Comparison of ENCODE assay signal across 8 cellular contexts in the genomic region with DNA sequence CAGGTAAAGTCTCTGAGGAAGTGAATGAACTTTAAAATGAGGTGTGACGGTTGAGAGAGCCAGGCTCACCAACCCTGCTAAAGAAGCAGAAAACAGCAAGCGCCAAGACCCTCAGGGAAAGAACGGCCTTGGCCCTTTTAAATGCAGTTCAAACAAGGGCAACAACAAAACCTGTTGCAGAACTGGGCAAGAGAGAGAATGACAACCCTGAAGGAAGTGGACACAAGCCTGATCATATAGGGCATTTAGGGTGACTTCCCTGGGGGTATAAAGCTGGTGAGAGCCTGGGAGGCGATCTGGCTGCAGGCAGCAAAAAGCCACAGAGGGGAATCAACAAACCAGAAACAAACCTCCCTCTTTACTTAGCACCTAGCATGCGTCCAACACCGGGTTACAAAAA. TPM values are rescaled to one million over a fixed set of nuclear protein-coding genes. Genes with fewer than 3 reads are reported as not detected.
A peak's percentile ranks its signal among the peaks of the same experiment; 100 is the strongest.
DNase-seq lines count a peak whose midpoint lies in the region; ATAC-seq, FAIRE-seq and TF ChIP-seq lines count a peak whose summit lies in the region.

No MANE protein-coding gene starts in this region.

- intact Hi-C loops in CD4-positive, alpha-beta T cell (cut with DNase I, micrococcal nuclease): loop anchor here (1.0 to 10.0 kb wide), 5 partner anchors 720 to 1272 kb away; a partner anchor contains a TSS
- intact Hi-C loops in OCI-LY7 (cut with micrococcal nuclease; ENCODE audit: unreplicated experiment) (loop anchor here (2.0 to 5.0 kb wide), 5 partner anchors 226 to 1920 kb away; no protein-coding TSS in a partner anchor), endothelial cell of umbilical vein (cut with micrococcal nuclease) (loop anchor here (5.0 kb wide), 3 partner anchors 230 to 705 kb away; no protein-coding TSS in a partner anchor), ovary (cut with DNase I) (no loop called here)

- H3K27ac Mint-ChIP-seq in CD4-positive, alpha-beta T cell: peak overlapping the region; percentile 87

- H3K27me3 ChIP-seq in CD4-positive, alpha-beta T cell (ENCODE audit: control insufficient read depth, insufficient read depth, low read length): no peaks in the 10 kb centered on the region
- H3K27me3 ChIP-seq in endothelial cell of umbilical vein (ENCODE audit: control insufficient read depth in 2 of 2, insufficient read depth in 2 of 2, low read length in 2 of 2) (no peaks in the 10 kb centered on the region), ovary (no peaks in the 10 kb centered on the region)

- H3K9me3 ChIP-seq in CD4-positive, alpha-beta T cell (ENCODE audit: control insufficient read depth, low read length): no peaks in the 10 kb centered on the region
- H3K9me3 ChIP-seq in OCI-LY7 (ENCODE audit: low read length) (no peaks in the 10 kb centered on the region), endothelial cell of umbilical vein (replicated peaks; ENCODE audit: control insufficient read depth, insufficient read depth, low read length) (no peaks in the 10 kb centered on the region), ovary (no peaks in the 10 kb centered on the region)

- H3K9me2 ChIP-seq in OCI-LY7 (ENCODE audit: insufficient read depth, low read length): no peaks in the 10 kb centered on the region

- no peak for TF ChIP-seq EP300 in ovary (IDR thresholded peaks at IDR 0.05)

- no peak overlapping the region for H3K27ac ChIP-seq in CD4-positive, alpha-beta T cell (ENCODE audit: low read depth, low read length)
- H3K27ac ChIP-seq in OCI-LY7 (ENCODE audit: low read depth, low read length, poor library complexity, severe bottlenecking) (peak overlapping the region; percentile 77), endothelial cell of umbilical vein (ENCODE audit: insufficient read depth, low read depth, low read length) (peak overlapping the region; percentile 99), ovary (peak overlapping the region in 1 of 2 donors; percentile 14)

- peak overlapping the region; percentile 95 for H3K9ac ChIP-seq in endothelial cell of umbilical vein (replicated peaks; ENCODE audit: extremely low read depth, insufficient read depth, low read length)

- peaks cover 8% of the 10 kb centered on the region for H3K36me3 Mint-ChIP-seq in CD4-positive, alpha-beta T cell (ENCODE audit: low read depth)

- H3K4me1 ChIP-seq in OCI-LY7 (ENCODE audit: insufficient read depth, low read length, poor library complexity, severe bottlenecking) (peaks cover 21% of the 10 kb centered on the region), endothelial cell of umbilical vein (ENCODE audit: control insufficient read depth, extremely low read depth, insufficient read depth, low read length) (peaks cover 26% of the 10 kb centered on the region), ovary (ENCODE audit: insufficient read depth) (peaks cover 18% of the 10 kb centered on the region)

- H3K79me2 ChIP-seq in OCI-LY7 (ENCODE audit: insufficient read depth, low read depth, low read length) (peaks cover 32% of the 10 kb centered on the region; the same call in 1 of the 2 replicates), endothelial cell of umbilical vein (ENCODE audit: control insufficient read depth, insufficient read depth, low read length) (peaks cover 22% of the 10 kb centered on the region)

- no TSS peak for BruUV-seq in OCI-LY7 (replicated peaks; lab: Mats Ljungman, UMichigan)
- BruUV-seq in endothelial cell of umbilical vein (replicated peaks; lab: Mats Ljungman, UMichigan): no TSS peak

- peak overlapping the region; percentile 86 for H3K4me3 ChIP-seq in OCI-LY7 (ENCODE audit: low read depth, low read length, poor library complexity, severe bottlenecking)
- H3K4me3 ChIP-seq in endothelial cell of umbilical vein (replicated peaks in 1 of 3; ENCODE audit: insufficient read depth in 1 of 3, low read depth in 1 of 3, low read length in 3 of 3): peak overlapping the region; percentile 35 to 89 (median 76)
- peak overlapping the region; percentile 63 for H3K4me3 ChIP-seq in ovary

- peak overlapping the region; percentile 93 for H3K4me3 Mint-ChIP-seq in CD4-positive, alpha-beta T cell

- H3K9me3 Mint-ChIP-seq in CD4-positive, alpha-beta T cell: peaks cover 7% of the 10 kb centered on the region

- H3K4me2 ChIP-seq in OCI-LY7 (ENCODE audit: low read length): peak overlapping the region; percentile 90
- H3K4me2 ChIP-seq in endothelial cell of umbilical vein (ENCODE audit: insufficient read depth, low read length): peak overlapping the region; percentile 95

- no peak for ATAC-seq in CD4-positive, alpha-beta T cell (ENCODE audit: poor library complexity)
- ATAC-seq in HG03045 (IDR thresholded peaks at IDR 0.05; ENCODE audit: unreplicated experiment): no peak
- ATAC-seq in GM21529 (IDR thresholded peaks at IDR 0.05; ENCODE audit: unreplicated experiment): no peak

- no peaks in the 10 kb centered on the region for H3K27me3 Mint-ChIP-seq in CD4-positive, alpha-beta T cell

- no peaks in the 10 kb centered on the region for H3K9me1 ChIP-seq in endothelial cell of umbilical vein (replicated peaks; ENCODE audit: control insufficient read depth, extremely low read depth, insufficient read depth, low read length)

- dilution Hi-C loops in endothelial cell of umbilical vein (cut with MboI; ENCODE audit: extremely low pct_ligation_motif_present, low sequenced_read_pairs): no loop called here

- H4K20me1 ChIP-seq in OCI-LY7 (ENCODE audit: insufficient read depth, low read length): no peaks in the 10 kb centered on the region
- H4K20me1 ChIP-seq in endothelial cell of umbilical vein (replicated peaks; ENCODE audit: control insufficient read depth, extremely low read depth, insufficient read depth, low read length): no peaks in the 10 kb centered on the region

- no peak for TF ChIP-seq CTCF in CD4-positive, alpha-beta T cell (IDR thresholded peaks at IDR 0.05)
- TF ChIP-seq CTCF in OCI-LY7 (conservative IDR thresholded peaks at IDR 0.05; ENCODE audit: low read length): no peak
- TF ChIP-seq CTCF in endothelial cell of umbilical vein (IDR thresholded peaks at IDR 0.05; ENCODE audit: extremely low read depth in 1 of 2, insufficient read depth in 1 of 2, low read depth in 1 of 2, low read length in 2 of 2): no peak
- TF ChIP-seq CTCF in ovary (IDR thresholded peaks at IDR 0.05): no peak

- POLR2A ChIA-PET in CD4-positive, alpha-beta T cell (lab: Charles Lee): interaction anchor here (0.8 to 1.9 kb wide), 4 partner anchors 13 to 724 kb away, joined by 3 to 8 read pairs (median 4); no protein-coding TSS in a partner anchor
- POLR2A ChIA-PET in OCI-LY7 (lab: Charles Lee): interaction anchor here (0.8 to 1.1 kb wide), 2 partner anchors 101 to 262 kb away, joined by 3 to 4 read pairs; no protein-coding TSS in a partner anchor
- POLR2A ChIA-PET in endothelial cell of umbilical vein (lab: Charles Lee): interaction anchor here (1.2 kb wide), 1 partner anchor 398 kb away, joined by 3 read pairs; no protein-coding TSS in a partner anchor

- 69 to 84% (median 76%) methylated on average over 6 of the region's 6 CpGs for WGBS in ovary, 3 donors

- no peak for TF ChIP-seq POLR2A in endothelial cell of umbilical vein (IDR thresholded peaks at IDR 0.05; ENCODE audit: low read depth, low read length)
- TF ChIP-seq POLR2A in ovary (IDR thresholded peaks at IDR 0.05): no peak

- peaks cover 23% of the 10 kb centered on the region for H3K4me1 Mint-ChIP-seq in CD4-positive, alpha-beta T cell (ENCODE audit: low read depth)

- H2AFZ ChIP-seq in OCI-LY7 (ENCODE audit: low read length) (peak overlapping the region; percentile 76; the same call in 1 of the 2 replicates), endothelial cell of umbilical vein (ENCODE audit: low read depth, low read length) (no peak overlapping the region)

- CTCF ChIA-PET in CD4-positive, alpha-beta T cell (lab: Charles Lee): no interaction called here
- CTCF ChIA-PET in OCI-LY7 (lab: Charles Lee; ENCODE audit: unreplicated experiment) (no interaction called here), endothelial cell of umbilical vein (lab: Charles Lee) (no interaction called here)

- no peak for FAIRE-seq in endothelial cell of umbilical vein (lab: Jason Lieb, UNC)

- H3K36me3 ChIP-seq in OCI-LY7 (ENCODE audit: insufficient read depth, low read length) (no peaks in the 10 kb centered on the region), endothelial cell of umbilical vein (ENCODE audit: control insufficient read depth in 2 of 2, extremely low read depth in 1 of 2, insufficient read depth in 2 of 2, low read length in 2 of 2) (no peaks in the 10 kb centered on the region), ovary (no peaks in the 10 kb centered on the region)

- no peak for DNase-seq in CD4-positive, alpha-beta T cell
- DNase-seq in OCI-LY7 (ENCODE audit: low spot score) (peak; percentile 14), endothelial cell of umbilical vein (ENCODE audit: low read depth, low spot score) (no peak), ovary (no peak), DMS114 treated with DMSO at 0.1 percent for 48 hours (lab: John Stamatoyannopoulos, UW; ENCODE audit: unreplicated experiment) (no peak), activated gamma-delta T cell treated with Interleukin-2 at 50 U/mL for 16 hours (no peak)

TF ChIP-seq in endothelial cell of umbilical vein, 7 proteins besides CTCF, POLR2A, EP300 and RAD21 (continues in another document):
- no peak for TF ChIP-seq GATA2 (IDR thresholded peaks at IDR 0.05; ENCODE audit: insufficient read depth, insufficient read length, low read depth, low read length)
- no peak for TF ChIP-seq EZH2 (IDR thresholded peaks at IDR 0.05; ENCODE audit: borderline replicate concordance, low read depth, low read length, severe bottlenecking)
- TF ChIP-seq FOS (IDR thresholded peaks at IDR 0.05; ENCODE audit: borderline replicate concordance, insufficient read depth, low read length): no peak
- no peak for TF ChIP-seq MYC (IDR thresholded peaks at IDR 0.05; ENCODE audit: low read depth, low read length)
- TF ChIP-seq, protein P1, sequence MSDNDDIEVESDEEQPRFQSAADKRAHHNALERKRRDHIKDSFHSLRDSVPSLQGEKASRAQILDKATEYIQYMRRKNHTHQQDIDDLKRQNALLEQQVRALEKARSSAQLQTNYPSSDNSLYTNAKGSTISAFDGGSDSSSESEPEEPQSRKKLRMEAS (IDR thresholded peaks at IDR 0.05; ENCODE audit: insufficient read depth, insufficient read length): no peak

RNA-seq across cellular contexts. Expression of a gene that starts 1.0 kb away (rescaled TPM):
- total RNA-seq in CD4-positive, alpha-beta T cell: 1 to 10 TPM; 1.4 to 2.3 TPM
- 8.6 and 9.4 TPM in 2 replicates for total RNA-seq in OCI-LY7 (2014; rRNA removed; shearing (Covaris generic))
- total RNA-seq in OCI-LY7 (2022): 12.3 and 14.2 TPM in 2 replicates
- total RNA-seq in endothelial cell of umbilical vein: 55.8 and 59.3 TPM in 2 replicates
- polyA plus RNA-seq in endothelial cell of umbilical vein: 27.9 and 32.1 TPM in 2 replicates
- polyA plus RNA-seq in endothelial cell of umbilical vein (2011; cell fraction: cytosol; rRNA removed): 38.2 and 38.6 TPM in 2 replicates
- 28.8 and 34.2 TPM in 2 replicates for polyA plus RNA-seq in endothelial cell of umbilical vein (2011; cell fraction: nucleus; rRNA removed)
- 38.2 and 40.9 TPM in 2 replicates for polyA plus RNA-seq in endothelial cell of umbilical vein (2012)
- polyA minus RNA-seq in endothelial cell of umbilical vein: 77.1 and 82.6 TPM in 2 replicates
- 1.8 TPM for polyA minus RNA-seq in endothelial cell of umbilical vein (2011; cell fraction: cytosol; rRNA and poly(A)+ RNA removed)
- 55.1 and 56.4 TPM in 2 replicates for polyA minus RNA-seq in endothelial cell of umbilical vein (2011; cell fraction: nucleus; rRNA and poly(A)+ RNA removed)
- total RNA-seq in ovary: 10 to 100 TPM in 4 of 7 donors, 1 to 10 TPM in 3; 6.0 to 23.3 (median 13.0) TPM
- polyA plus RNA-seq in ovary: 10 to 100 TPM in 1 of 2 donors, 1 to 10 TPM in 1; 8.1 to 20.7 TPM

Comparison
In these comparisons a context has a peak if more than half of its experiments do, and no peak if none do; other contexts are left out.
1. intact Hi-C loops: an anchor here in CD4-positive, alpha-beta T cell (1.0 to 10.0 kb wide), OCI-LY7 (2.0 to 5.0 kb wide) and endothelial cell of umbilical vein (5.0 kb wide); none called in ovary.